ENCODE assay signal across 27 cellular contexts in genomic region chr22:28243539-28243938, GRCh38.
DNase-seq lines count a peak whose midpoint lies in the region; ATAC-seq, FAIRE-seq and TF ChIP-seq lines count a peak whose summit lies in the region.
"Had no signal": no experiment of that assay in that cellular context is flagged by ENCODE, and none has a peak within 500 bp of the region (broad histone marks: within the 10 kb centered on the region; RNA-seq: fewer than 3 reads in every experiment).

No MANE protein-coding gene starts in this region.

- no peak overlapping the region for H3K4me3 Mint-ChIP-seq in astrocyte (ENCODE audit: unreplicated experiment)
- H3K4me3 Mint-ChIP-seq in naive thymus-derived CD4-positive, alpha-beta T cell, result no peak overlapping the region
- H3K4me3 Mint-ChIP-seq: stimulated activated effector memory CD8-positive, alpha-beta T cell treated with anti-CD3 and anti-CD28 coated beads, Interleukin-12 subunit alpha, Interleukin-12 subunit beta, amount 100 ng/mL, for 72 hours; T-helper 1 cell treated with Interleukin-12 subunit alpha and Interleukin-12 subunit beta and Interleukin-4 antibody, amounts not matched to agents 30 μg/mL and 1 μg/mL, for 36 hours had no signal

- H3K4me1 ChIP-seq in astrocyte (ENCODE audit: insufficient read depth, low read length) (peaks cover 31% of the 10 kb centered on the region), osteoblast (ENCODE audit: insufficient read depth, low read length) (peaks cover 43% of the 10 kb centered on the region)
- H3K4me1 ChIP-seq in naive thymus-derived CD4-positive, alpha-beta T cell (ENCODE audit: control insufficient read depth in 2 of 2, insufficient read depth in 2 of 2, low read length in 2 of 2), result no peaks in the 10 kb centered on the region

- no peaks in the 10 kb centered on the region for H3K79me2 ChIP-seq in astrocyte (ENCODE audit: insufficient read depth, low read length)
- no peaks in the 10 kb centered on the region for H3K79me2 ChIP-seq in osteoblast (ENCODE audit: insufficient read depth, low read length)

- H3K27me3 Mint-ChIP-seq in astrocyte (ENCODE audit: low read depth, unreplicated experiment), result no peaks in the 10 kb centered on the region
- peaks cover 0 to 18% (median 4%) of the 10 kb centered on the region in 5 donors for H3K27me3 Mint-ChIP-seq in naive thymus-derived CD4-positive, alpha-beta T cell

- POLR2A ChIA-PET in naive thymus-derived CD4-positive, alpha-beta T cell (lab: Charles Lee), result no interaction called here

- H3K9me3 ChIP-seq in astrocyte (ENCODE audit: insufficient read depth, low read depth, low read length) (no peaks in the 10 kb centered on the region), osteoblast (ENCODE audit: low read depth, low read length) (no peaks in the 10 kb centered on the region)
- no peaks in the 10 kb centered on the region for H3K9me3 ChIP-seq in naive thymus-derived CD4-positive, alpha-beta T cell (ENCODE audit: control insufficient read depth in 2 of 3, low read length in 3 of 3)
- H3K9me3 ChIP-seq: gastrocnemius medialis, ovary, right lobe of liver, thoracic aorta had no signal

- H3K27ac ChIP-seq in astrocyte (ENCODE audit: low read depth, low read length), result peak overlapping the region; percentile 56
- no peak overlapping the region for H3K27ac ChIP-seq in osteoblast (ENCODE audit: low read depth, low read length)
- H3K27ac ChIP-seq in naive thymus-derived CD4-positive, alpha-beta T cell (ENCODE audit: low read depth, low read length), result no peak overlapping the region
- H3K27ac ChIP-seq: gastrocnemius medialis, ovary, right lobe of liver, thoracic aorta, WERI-Rb-1 had no signal

- peaks cover 44% of the 10 kb centered on the region for H3K4me1 Mint-ChIP-seq in astrocyte (ENCODE audit: low read depth, unreplicated experiment)
- peaks cover 0 to 2% (median 0%) of the 10 kb centered on the region in 7 donors for H3K4me1 Mint-ChIP-seq in naive thymus-derived CD4-positive, alpha-beta T cell
- H3K4me1 Mint-ChIP-seq: stimulated activated effector memory CD8-positive, alpha-beta T cell treated with anti-CD3 and anti-CD28 coated beads, Interleukin-12 subunit alpha, Interleukin-12 subunit beta, amount 100 ng/mL, for 72 hours had no signal

- no peak for ATAC-seq in naive thymus-derived CD4-positive, alpha-beta T cell
- ATAC-seq in GM19467 (IDR thresholded peaks at IDR 0.05; ENCODE audit: unreplicated experiment), result no peak
- ATAC-seq: gastrocnemius medialis; left lobe of liver; right lobe of liver; stimulated activated effector memory CD8-positive, alpha-beta T cell treated with anti-CD3 and anti-CD28 coated beads, Interleukin-12 subunit alpha, Interleukin-12 subunit beta, amount 100 ng/mL, for 72 hours had no signal

- H4K20me1 ChIP-seq in astrocyte (ENCODE audit: insufficient read depth, low read length) (no peaks in the 10 kb centered on the region), osteoblast (ENCODE audit: insufficient read depth, low read length) (no peaks in the 10 kb centered on the region)

- H3K27me3 ChIP-seq in astrocyte (ENCODE audit: insufficient read depth, low read length) (no peaks in the 10 kb centered on the region), osteoblast (ENCODE audit: insufficient read depth, low read length) (no peaks in the 10 kb centered on the region)
- H3K27me3 ChIP-seq in naive thymus-derived CD4-positive, alpha-beta T cell (ENCODE audit: control insufficient read depth in 2 of 2, insufficient read depth in 2 of 2, low read length in 2 of 2), result no peaks in the 10 kb centered on the region
- H3K27me3 ChIP-seq: gastrocnemius medialis, ovary, right lobe of liver had no signal

- no peak overlapping the region for H2AFZ ChIP-seq in astrocyte (ENCODE audit: low read depth, low read length)
- no peak overlapping the region for H2AFZ ChIP-seq in osteoblast (ENCODE audit: low read length)

- FAIRE-seq in astrocyte (lab: Jason Lieb, UNC), result peak; percentile 65
- FAIRE-seq: endothelial cell of umbilical vein had no signal

- no peaks in the 10 kb centered on the region for H3K36me3 ChIP-seq in astrocyte (ENCODE audit: insufficient read depth, low read length)
- H3K36me3 ChIP-seq in osteoblast (ENCODE audit: insufficient read depth, low read length), result no peaks in the 10 kb centered on the region
- H3K36me3 ChIP-seq in naive thymus-derived CD4-positive, alpha-beta T cell (ENCODE audit: control insufficient read depth in 2 of 3, insufficient read depth in 3 of 3, low read length in 3 of 3), result no peaks in the 10 kb centered on the region
- H3K36me3 ChIP-seq: gastrocnemius medialis, ovary, right lobe of liver, thoracic aorta, WERI-Rb-1 had no signal

- TF ChIP-seq CTCF in astrocyte (IDR thresholded peaks at IDR 0.05; ENCODE audit: insufficient read depth, low read depth, low read length) (no peak), osteoblast (IDR thresholded peaks at IDR 0.05; ENCODE audit: extremely low read depth, low read depth, low read length) (no peak)

- CTCF ChIA-PET in naive thymus-derived CD4-positive, alpha-beta T cell (lab: Charles Lee), result no interaction called here

- intact Hi-C loops in naive thymus-derived CD4-positive, alpha-beta T cell (cut with micrococcal nuclease), result no loop called here

- H3K4me2 ChIP-seq in astrocyte (ENCODE audit: low read length), result peak overlapping the region; percentile 67
- H3K4me2 ChIP-seq in osteoblast (ENCODE audit: insufficient read depth, low read length), result peak overlapping the region; percentile 10

- H3K9ac ChIP-seq in astrocyte (ENCODE audit: low read length), result peak overlapping the region; percentile 27

- H3K27ac Mint-ChIP-seq in astrocyte (ENCODE audit: unreplicated experiment), result peak overlapping the region; percentile 96
- no peak overlapping the region for H3K27ac Mint-ChIP-seq in naive thymus-derived CD4-positive, alpha-beta T cell
- H3K27ac Mint-ChIP-seq: stimulated activated effector memory CD8-positive, alpha-beta T cell treated with anti-CD3 and anti-CD28 coated beads, Interleukin-12 subunit alpha, Interleukin-12 subunit beta, amount 100 ng/mL, for 72 hours; T-helper 1 cell treated with Interleukin-12 subunit alpha and Interleukin-12 subunit beta and Interleukin-4 antibody, amounts not matched to agents 30 μg/mL and 1 μg/mL, for 36 hours had no signal

- H3K4me3 ChIP-seq in astrocyte (ENCODE audit: insufficient read depth, low read depth, low read length) (no peak overlapping the region), osteoblast (ENCODE audit: insufficient read depth, low read length) (no peak overlapping the region)
- no peak overlapping the region for H3K4me3 ChIP-seq in naive thymus-derived CD4-positive, alpha-beta T cell (ENCODE audit: low read length)
- H3K4me3 ChIP-seq: gastrocnemius medialis, ovary, right lobe of liver, thoracic aorta had no signal

- no peaks in the 10 kb centered on the region for H3K36me3 Mint-ChIP-seq in astrocyte (ENCODE audit: low read depth, unreplicated experiment)
- H3K36me3 Mint-ChIP-seq in naive thymus-derived CD4-positive, alpha-beta T cell, result no peaks in the 10 kb centered on the region
- H3K36me3 Mint-ChIP-seq: stimulated activated effector memory CD8-positive, alpha-beta T cell treated with anti-CD3 and anti-CD28 coated beads, Interleukin-12 subunit alpha, Interleukin-12 subunit beta, amount 100 ng/mL, for 72 hours had no signal

- no peaks in the 10 kb centered on the region for H3K9me3 Mint-ChIP-seq in astrocyte (ENCODE audit: unreplicated experiment)
- H3K9me3 Mint-ChIP-seq in naive thymus-derived CD4-positive, alpha-beta T cell, result no peaks in the 10 kb centered on the region
- H3K9me3 Mint-ChIP-seq: stimulated activated effector memory CD8-positive, alpha-beta T cell treated with anti-CD3 and anti-CD28 coated beads, Interleukin-12 subunit alpha, Interleukin-12 subunit beta, amount 100 ng/mL, for 72 hours; T-helper 1 cell treated with Interleukin-12 subunit alpha and Interleukin-12 subunit beta and Interleukin-4 antibody, amounts not matched to agents 30 μg/mL and 1 μg/mL, for 36 hours had no signal

- DNase-seq in ELR (ENCODE audit: low read depth) (peak; percentile 34), astrocyte (ENCODE audit: low read depth) (peak; percentile 86), glomerular visceral epithelial cell (ENCODE audit: extremely low spot score) (peak; percentile 78), osteoblast (ENCODE audit: insufficient read length, low spot score, missing footprints) (no peak), activated gamma-delta T cell (lab: John Stamatoyannopoulos, UW) (no peak)
- DNase-seq in activated CD4-positive, alpha-beta T cell treated with anti-CD3 and anti-CD28 coated beads, Interleukin-2, amount 50 U/mL, for 48 hours, result no peak
- DNase-seq in naive thymus-derived CD4-positive, alpha-beta T cell, result no peak
- DNase-seq: activated CD4-positive, alpha-beta T cell treated with anti-CD3 and anti-CD28 coated beads, Interleukin-2, amount 50 U/mL, for 4 hours; activated naive CD4-positive, alpha-beta T cell; activated T-cell treated with anti-CD3 and anti-CD28 coated beads for 4 hours; aorta; dermis blood vessel endothelial cell; DND-41; gastrocnemius medialis; MV-4-11; NCI-H2029 treated with DMSO at 0.1 percent for 48 hours; NCI-H526 treated with DMSO at 0.1 percent for 48 hours; ovary; right lobe of liver; SHP77; WERI-Rb-1 had no signal

Comparison
In these comparisons a context has a peak if more than half of its experiments do, and no peak if none do; other contexts are left out.
1. DNase-seq: peak in ELR (single experiment), astrocyte (single experiment) and glomerular visceral epithelial cell (single experiment); none in osteoblast (single experiment), activated CD4-positive, alpha-beta T cell treated with anti-CD3 and anti-CD28 coated beads, Interleukin-2, amount 50 U/mL, for 48 hours (0 of 2), naive thymus-derived CD4-positive, alpha-beta T cell (0 of 9) and activated gamma-delta T cell (single experiment).